ENCODE assay signal across 10 cellular contexts in the genomic region with DNA sequence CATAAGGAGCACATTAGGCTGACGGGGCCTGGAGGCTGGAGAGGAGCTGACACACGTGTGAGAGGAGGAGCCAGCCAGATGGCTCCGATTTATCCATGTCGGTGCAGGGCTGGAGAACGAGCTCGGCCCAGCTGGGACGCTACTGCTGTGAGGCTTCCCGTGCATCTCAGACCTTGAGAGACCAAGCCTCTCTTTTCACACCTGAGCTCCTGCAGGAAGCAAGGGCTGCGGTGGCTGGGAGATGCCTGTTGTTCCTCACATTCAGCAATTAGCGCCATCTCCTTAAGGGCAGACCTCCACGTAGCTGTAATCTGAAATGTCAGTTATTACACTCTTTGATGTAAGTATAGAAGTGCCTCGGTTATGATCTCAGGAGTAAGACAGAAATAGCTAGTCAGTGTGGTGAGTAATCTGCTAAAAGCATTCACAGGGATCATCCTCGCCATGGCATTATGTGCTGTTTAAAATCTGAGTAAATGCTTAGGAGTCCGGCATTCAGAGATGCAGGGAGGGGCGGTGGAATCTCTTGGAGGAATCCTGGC.
A peak's percentile ranks its signal among the peaks of the same experiment; 100 is the strongest.
DNase-seq lines count a peak whose midpoint lies in the region; ATAC-seq and TF ChIP-seq lines count a peak whose summit lies in the region.
"Had no signal": no experiment of that assay in that cellular context is flagged by ENCODE, and none has a peak within 500 bp of the region (broad histone marks: within the 10 kb centered on the region; RNA-seq: fewer than 3 reads in every experiment).

No MANE protein-coding gene starts in this region.

- H3K36me3 Mint-ChIP-seq in stimulated activated naive B cell treated with anti-CD40 and anti-IgM and Interleukin-4, amounts not matched to agents 10 μg/mL and 1 μg/mL and 100 μg/mL, for 72 hours: no peaks in the 10 kb centered on the region
- no peaks in the 10 kb centered on the region for H3K36me3 Mint-ChIP-seq in Caco-2 (ENCODE audit: insufficient read depth, unreplicated experiment)

- 0 out of 2 replicates have a peak, but pooled peaks cover 4% of the 10 kb centered on the region for H3K9me3 ChIP-seq in Caco-2

- no peak overlapping the region for H3K4me3 Mint-ChIP-seq in stimulated activated naive B cell treated with anti-CD40 and anti-IgM and Interleukin-4, amounts not matched to agents 10 μg/mL and 1 μg/mL and 100 μg/mL, for 72 hours
- no peak overlapping the region for H3K4me3 Mint-ChIP-seq in Caco-2 (ENCODE audit: unreplicated experiment)
- H3K4me3 Mint-ChIP-seq: memory B cell had no signal

- no peaks in the 10 kb centered on the region for H3K9me3 Mint-ChIP-seq in stimulated activated naive B cell treated with anti-CD40 and anti-IgM and Interleukin-4, amounts not matched to agents 10 μg/mL and 1 μg/mL and 100 μg/mL, for 72 hours
- H3K9me3 Mint-ChIP-seq in Caco-2 (ENCODE audit: unreplicated experiment): no peaks in the 10 kb centered on the region
- H3K9me3 Mint-ChIP-seq: memory B cell had no signal

- no peaks in the 10 kb centered on the region for H3K4me1 ChIP-seq in Caco-2

- peaks cover 29 to 80% of the 10 kb centered on the region in 2 donors for H3K4me1 Mint-ChIP-seq in stimulated activated naive B cell treated with anti-CD40 and anti-IgM and Interleukin-4, amounts not matched to agents 10 μg/mL and 1 μg/mL and 100 μg/mL, for 72 hours
- H3K4me1 Mint-ChIP-seq in Caco-2 (ENCODE audit: low read depth, unreplicated experiment): no peaks in the 10 kb centered on the region

- peak; percentile 70 for DNase-seq in EL
- DNase-seq in NCI-H510A (lab: John Stamatoyannopoulos, UW): peak; percentile 29
- DNase-seq in fibroblast of peridontal ligament (ENCODE audit: extremely low read depth): peak; percentile 74
- DNase-seq in posterior cingulate gyrus: peak in 6 of 10 donors; percentile 46 to 92 (median 76)
- DNase-seq in GM13977 (ENCODE audit: low spot score): no peak
- no peak for DNase-seq in stimulated activated naive B cell treated with anti-CD40 and anti-IgM and Interleukin-4, amounts not matched to agents 10 μg/mL and 1 μg/mL and 100 μg/mL, for 72 hours
- DNase-seq in Caco-2: no peak
- DNase-seq: trophoblast cell had no signal

- no peak for ATAC-seq in stimulated activated naive B cell treated with anti-CD40 and anti-IgM and Interleukin-4, amounts not matched to agents 10 μg/mL and 1 μg/mL and 100 μg/mL, for 72 hours (replicated peaks)
- no peak for ATAC-seq in GM21526 (IDR thresholded peaks at IDR 0.05; ENCODE audit: low FRiP score, unreplicated experiment)

- CTCF ChIA-PET in Caco-2 (lab: Charles Lee): interaction anchor here (0.9 kb wide), 1 partner anchor 19 kb away, joined by 3 read pairs; no protein-coding TSS in a partner anchor

- no peak overlapping the region for H3K4me3 ChIP-seq in Caco-2 (ENCODE audit: low read depth, low read length)

- no peaks in the 10 kb centered on the region for H3K27me3 Mint-ChIP-seq in stimulated activated naive B cell treated with anti-CD40 and anti-IgM and Interleukin-4, amounts not matched to agents 10 μg/mL and 1 μg/mL and 100 μg/mL, for 72 hours
- no peaks in the 10 kb centered on the region for H3K27me3 Mint-ChIP-seq in Caco-2 (ENCODE audit: insufficient read depth, unreplicated experiment)
- H3K27me3 Mint-ChIP-seq: memory B cell had no signal

- intact Hi-C loops in posterior cingulate gyrus (cut with DNase I): no loop called here
- intact Hi-C loops in Caco-2 (cut with micrococcal nuclease; ENCODE audit: unreplicated experiment): no loop called here

- no peaks in the 10 kb centered on the region for H3K27me3 ChIP-seq in Caco-2 (replicated peaks; ENCODE audit: control insufficient read depth, insufficient read depth, low read length)

- no peaks in the 10 kb centered on the region for H3K36me3 ChIP-seq in Caco-2 (ENCODE audit: control insufficient read depth, insufficient read depth, low read length)

- POLR2A ChIA-PET in Caco-2 (lab: Charles Lee): no interaction called here

- TF ChIP-seq CTCF in GM13977 (IDR thresholded peaks at IDR 0.05; ENCODE audit: extremely low read depth, insufficient read depth, missing control alignments): no peak
- no peak for TF ChIP-seq CTCF in Caco-2 (IDR thresholded peaks at IDR 0.05; ENCODE audit: insufficient read depth in 1 of 2, low read depth in 1 of 2, low read length in 1 of 2, severe bottlenecking in 1 of 2, unreplicated experiment in 1 of 2)

- H3K27ac Mint-ChIP-seq in stimulated activated naive B cell treated with anti-CD40 and anti-IgM and Interleukin-4, amounts not matched to agents 10 μg/mL and 1 μg/mL and 100 μg/mL, for 72 hours: no peak overlapping the region
- H3K27ac Mint-ChIP-seq in Caco-2 (ENCODE audit: unreplicated experiment): no peak overlapping the region
- H3K27ac Mint-ChIP-seq: memory B cell had no signal

- in situ Hi-C loops in GM13977 (cut with MboI; ENCODE audit: low pct_unique_long_range_greater_than_20kb, low sequenced_read_pairs, unreplicated experiment): no loop called here

- BruUV-seq in Caco-2 (replicated peaks; lab: Mats Ljungman, UMichigan): no TSS peak

Comparison
In these comparisons a context has a peak if more than half of its experiments do, and no peak if none do; other contexts are left out.
1. DNase-seq: peak in EL (single experiment), NCI-H510A (single experiment), fibroblast of peridontal ligament (single experiment) and posterior cingulate gyrus (6 of 10); none in GM13977 (single experiment), stimulated activated naive B cell treated with anti-CD40 and anti-IgM and Interleukin-4, amounts not matched to agents 10 μg/mL and 1 μg/mL and 100 μg/mL, for 72 hours (single experiment) and Caco-2 (0 of 2).